26 cellular contexts compared by ENCODE assay signal in the genomic region with DNA sequence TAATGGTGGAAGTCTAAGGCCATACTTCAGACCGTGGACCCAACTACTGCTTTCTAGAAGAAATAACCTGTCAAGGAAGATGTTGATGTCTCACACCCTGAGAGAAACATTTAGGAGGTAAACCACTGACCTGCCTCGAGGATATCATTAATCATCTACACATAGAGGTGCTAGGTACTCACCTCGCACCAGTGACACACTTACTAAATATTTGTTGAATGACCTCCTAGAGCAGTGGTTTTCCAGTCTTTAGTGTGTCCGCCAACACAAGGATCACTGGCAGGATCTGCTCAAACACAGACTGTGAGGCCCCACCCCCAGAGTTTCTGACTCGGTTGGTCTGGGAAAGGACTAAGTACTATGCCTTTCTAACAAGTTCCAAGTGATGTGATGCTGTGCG.
DNase-seq lines count a peak whose midpoint lies in the region; ATAC-seq, FAIRE-seq and TF ChIP-seq lines count a peak whose summit lies in the region.
"Had no signal": no experiment of that assay in that cellular context is flagged by ENCODE, and none has a peak within 500 bp of the region (broad histone marks: within the 10 kb centered on the region; RNA-seq: fewer than 3 reads in every experiment).

No MANE protein-coding gene starts in this region.

- no peaks in the 10 kb centered on the region for H3K27me3 ChIP-seq in astrocyte (ENCODE audit: insufficient read depth, low read length)
- no peaks in the 10 kb centered on the region for H3K27me3 ChIP-seq in foreskin keratinocyte
- H3K27me3 ChIP-seq in suprapubic skin, result no peaks in the 10 kb centered on the region
- H3K27me3 ChIP-seq: BE2C, SJCRH30 had no signal

- TF ChIP-seq CTCF in astrocyte (IDR thresholded peaks at IDR 0.05; ENCODE audit: insufficient read depth, low read depth, low read length) (no peak), foreskin keratinocyte (conservative IDR thresholded peaks at IDR 0.05) (no peak), suprapubic skin (IDR thresholded peaks at IDR 0.05) (no peak)

- no peak overlapping the region for H3K4me3 Mint-ChIP-seq in astrocyte (ENCODE audit: unreplicated experiment)

- no peak for FAIRE-seq in astrocyte (lab: Jason Lieb, UNC)
- FAIRE-seq: A204.1, GM12892, GM18507, K562 had no signal

- ATAC-seq in foreskin keratinocyte (peak; percentile 65), GM18861 (IDR thresholded peaks at IDR 0.05; ENCODE audit: unreplicated experiment) (no peak)
- ATAC-seq: K562 had no signal

- TF ChIP-seq EP300 in suprapubic skin (IDR thresholded peaks at IDR 0.05), result no peak

- H3K4me1 ChIP-seq in astrocyte (ENCODE audit: insufficient read depth, low read length), result peaks cover 33% of the 10 kb centered on the region
- H3K4me1 ChIP-seq in foreskin keratinocyte, result no peaks in the 10 kb centered on the region
- H3K4me1 ChIP-seq in suprapubic skin, result peaks cover 8% of the 10 kb centered on the region
- H3K4me1 ChIP-seq: BE2C, SJCRH30 had no signal

- H3K9me3 ChIP-seq in astrocyte (ENCODE audit: insufficient read depth, low read depth, low read length), result no peaks in the 10 kb centered on the region
- no peaks in the 10 kb centered on the region for H3K9me3 ChIP-seq in suprapubic skin
- H3K9me3 ChIP-seq: BE2C, SJCRH30 had no signal

- peaks cover 40% of the 10 kb centered on the region for H4K20me1 ChIP-seq in astrocyte (ENCODE audit: insufficient read depth, low read length)

- no peak for TF ChIP-seq POLR2A in suprapubic skin (IDR thresholded peaks at IDR 0.05)

- no peak overlapping the region for H3K9ac ChIP-seq in astrocyte (ENCODE audit: low read length)
- H3K9ac ChIP-seq: GM23248 had no signal

- no peaks in the 10 kb centered on the region for H3K9me3 Mint-ChIP-seq in astrocyte (ENCODE audit: unreplicated experiment)

- no peak overlapping the region for H3K4me3 ChIP-seq in astrocyte (ENCODE audit: insufficient read depth, low read depth, low read length)
- H3K4me3 ChIP-seq in suprapubic skin, result no peak overlapping the region
- H3K4me3 ChIP-seq: GM23248, K562, SJCRH30 had no signal

- H2AFZ ChIP-seq in astrocyte (ENCODE audit: low read depth, low read length), result no peak overlapping the region
- H2AFZ ChIP-seq: GM23248 had no signal

- H3K79me2 ChIP-seq in astrocyte (ENCODE audit: insufficient read depth, low read length), result no peaks in the 10 kb centered on the region

- H3K27ac ChIP-seq in astrocyte (ENCODE audit: low read depth, low read length) (no peak overlapping the region), foreskin keratinocyte (no peak overlapping the region), suprapubic skin (no peak overlapping the region)
- H3K27ac ChIP-seq: GM23248, SJCRH30 had no signal

- no peak overlapping the region for H3K27ac Mint-ChIP-seq in astrocyte (ENCODE audit: unreplicated experiment)
- H3K27ac Mint-ChIP-seq: CD4-positive, CD25-positive, alpha-beta regulatory T cell had no signal

- H3K4me1 Mint-ChIP-seq in astrocyte (ENCODE audit: low read depth, unreplicated experiment), result peaks cover 13% of the 10 kb centered on the region

- H3K27me3 Mint-ChIP-seq in astrocyte (ENCODE audit: low read depth, unreplicated experiment), result no peaks in the 10 kb centered on the region
- H3K27me3 Mint-ChIP-seq: CD4-positive, CD25-positive, alpha-beta regulatory T cell had no signal

- DNase-seq in A172 (ENCODE audit: low spot score) (peak; percentile 24), HPDE6-E6E7 (ENCODE audit: extremely low spot score) (peak; percentile 66), astrocyte (ENCODE audit: low read depth) (peak; percentile 91), foreskin keratinocyte (peak; percentile 75 to 80), GDM1 (lab: John Stamatoyannopoulos, UW) (no peak), suprapubic skin (ENCODE audit: low spot score in 2 of 2) (no peak), SHP77 (lab: John Stamatoyannopoulos, UW) (no peak)
- DNase-seq: BE2C; Calu3; CD4-positive, CD25-positive, alpha-beta regulatory T cell; GM23248; MV-4-11; NCI-H1417; NCI-H187; NCI-H2107; NCI-H2227 treated with DMSO at 0.1 percent for 48 hours; NCI-H524; NCI-H82; OCI-M1; RPMI8226; SJCRH30 had no signal

- H3K36me3 ChIP-seq in astrocyte (ENCODE audit: insufficient read depth, low read length) (no peaks in the 10 kb centered on the region), suprapubic skin (peaks cover 4% of the 10 kb centered on the region)

- H3K36me3 Mint-ChIP-seq in astrocyte (ENCODE audit: low read depth, unreplicated experiment), result peaks cover 6% of the 10 kb centered on the region

- 94% methylated on average over 6 of the region's 6 CpGs for WGBS in suprapubic skin

- peak overlapping the region; percentile 4 for H3K4me2 ChIP-seq in astrocyte (ENCODE audit: low read length)

Comparison
In these comparisons a context has a peak if more than half of its experiments do, and no peak if none do; other contexts are left out.
1. DNase-seq: peak in A172 (single experiment), HPDE6-E6E7 (single experiment), astrocyte (single experiment) and foreskin keratinocyte (2 of 2); none in GDM1 (single experiment), suprapubic skin (0 of 2) and SHP77 (0 of 2).